8 cellular contexts compared by ENCODE assay signal in the genomic region with DNA sequence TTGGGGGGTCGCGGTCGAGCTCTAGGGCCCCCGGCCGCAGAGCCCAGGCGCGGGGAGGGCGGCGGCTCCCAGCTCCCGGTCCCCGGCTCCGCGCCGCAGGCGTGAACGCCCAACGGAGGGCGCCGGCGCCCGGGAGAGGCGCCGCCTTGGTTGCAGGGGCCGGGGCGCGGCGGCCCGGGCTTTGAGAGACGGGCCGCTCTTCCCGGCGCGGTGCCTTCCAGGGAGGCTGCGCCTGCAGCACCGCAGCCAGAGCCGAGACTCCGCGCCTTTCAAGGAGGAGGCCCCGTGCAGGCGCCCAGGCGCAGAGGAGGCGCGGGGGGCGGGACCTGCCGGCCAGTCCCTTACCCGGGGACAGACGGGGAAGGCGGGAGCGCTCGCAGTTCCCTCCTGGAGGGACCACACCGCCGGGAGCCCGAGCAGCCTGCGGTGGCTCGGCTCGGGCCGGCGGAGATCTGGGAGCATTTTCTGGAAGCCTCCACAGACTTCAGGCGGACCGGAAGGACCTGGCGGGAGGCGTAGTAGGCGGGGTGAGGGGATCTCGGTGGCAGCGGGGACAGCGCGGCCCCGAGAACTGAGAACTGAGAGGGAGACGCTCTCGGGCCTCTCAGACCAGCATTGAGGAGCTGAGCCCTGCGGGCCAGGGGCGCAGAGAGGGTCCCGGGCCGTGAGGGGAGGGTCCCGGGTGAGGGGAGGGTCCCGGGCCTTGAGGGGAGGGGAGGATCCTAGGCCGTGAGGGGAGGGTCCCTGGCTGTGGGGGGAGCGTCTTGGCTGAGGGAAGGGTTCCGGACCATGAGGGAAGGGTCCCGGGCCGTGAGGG. TPM values are rescaled to one million over a fixed set of nuclear protein-coding genes. Genes with fewer than 3 reads are reported as not detected.
DNase-seq lines count a peak whose midpoint lies in the region; ATAC-seq and TF ChIP-seq lines count a peak whose summit lies in the region.

No MANE protein-coding gene starts in this region.

- no peaks in the 10 kb centered on the region for H3K27me3 ChIP-seq in parathyroid adenoma (ENCODE audit: control insufficient read depth, insufficient read depth, low read length)

- no peak for TF ChIP-seq CTCF in HFFc6 (IDR thresholded peaks at IDR 0.05)
- TF ChIP-seq CTCF in parathyroid adenoma (IDR thresholded peaks at IDR 0.05), result no peak

- peak overlapping the region; percentile 47; the same call in 1 of the 2 replicates for H3K4me3 Mint-ChIP-seq in HFFc6
- peak overlapping the region; percentile 60 for H3K4me3 Mint-ChIP-seq in activated T-helper 2 cell treated with anti-CD3 and anti-CD28 coated beads, Interferon-gamma antibody, Interleukin-2, Interleukin-4, amounts not matched to agents 10 μg/mL and 5 μg/mL and 100 μg/mL, durations not matched to agents 14 hours and 24 hours and 36 hours (ENCODE audit: low read depth)

- peak overlapping the region; percentile 37 for H3K4me3 ChIP-seq in parathyroid adenoma (ENCODE audit: low read depth, low read length)

- no peaks in the 10 kb centered on the region for H3K9me3 Mint-ChIP-seq in HFFc6
- no peaks in the 10 kb centered on the region for H3K9me3 Mint-ChIP-seq in activated T-helper 2 cell treated with anti-CD3 and anti-CD28 coated beads, Interferon-gamma antibody, Interleukin-2, Interleukin-4, amounts not matched to agents 10 μg/mL and 5 μg/mL and 100 μg/mL, durations not matched to agents 14 hours and 24 hours and 36 hours

- no peaks in the 10 kb centered on the region for H3K9me3 ChIP-seq in parathyroid adenoma (ENCODE audit: control insufficient read depth, low read length)

- no peak overlapping the region for H3K9ac ChIP-seq in parathyroid adenoma

- no peaks in the 10 kb centered on the region for H3K36me3 ChIP-seq in parathyroid adenoma (ENCODE audit: control insufficient read depth, insufficient read depth, low read length)

- peaks cover 8% of the 10 kb centered on the region for H3K4me1 Mint-ChIP-seq in HFFc6 (ENCODE audit: low read depth)
- H3K4me1 Mint-ChIP-seq in activated T-helper 2 cell treated with anti-CD3 and anti-CD28 coated beads, Interferon-gamma antibody, Interleukin-2, Interleukin-4, amounts not matched to agents 10 μg/mL and 5 μg/mL and 100 μg/mL, durations not matched to agents 14 hours and 24 hours and 36 hours (ENCODE audit: low read depth), result peaks cover 5% of the 10 kb centered on the region

- peak overlapping the region; percentile 87 for H2AFZ ChIP-seq in parathyroid adenoma

- intact Hi-C loops in activated T-helper 2 cell treated with anti-CD3 and anti-CD28 coated beads, Interferon-gamma antibody, Interleukin-2, Interleukin-4, amounts not matched to agents 10 μg/mL and 5 μg/mL and 100 μg/mL, durations not matched to agents 14 hours and 24 hours and 36 hours (cut with micrococcal nuclease), result no loop called here
- intact Hi-C loops in Right ventricle myocardium superior (cut with DNase I), result loop anchor here (10.0 kb wide), 1 partner anchor 91 kb away; no protein-coding TSS in a partner anchor

- peaks cover 22% of the 10 kb centered on the region for H3K27me3 Mint-ChIP-seq in HFFc6 (ENCODE audit: insufficient read depth)
- peaks cover 39% of the 10 kb centered on the region for H3K27me3 Mint-ChIP-seq in activated T-helper 2 cell treated with anti-CD3 and anti-CD28 coated beads, Interferon-gamma antibody, Interleukin-2, Interleukin-4, amounts not matched to agents 10 μg/mL and 5 μg/mL and 100 μg/mL, durations not matched to agents 14 hours and 24 hours and 36 hours (ENCODE audit: low read depth)

- H3K4me2 ChIP-seq in parathyroid adenoma (ENCODE audit: low read length), result peak overlapping the region; percentile 95

- H3K36me3 Mint-ChIP-seq in HFFc6 (ENCODE audit: low read depth), result no peaks in the 10 kb centered on the region
- H3K36me3 Mint-ChIP-seq in activated T-helper 2 cell treated with anti-CD3 and anti-CD28 coated beads, Interferon-gamma antibody, Interleukin-2, Interleukin-4, amounts not matched to agents 10 μg/mL and 5 μg/mL and 100 μg/mL, durations not matched to agents 14 hours and 24 hours and 36 hours (ENCODE audit: low read depth), result no peaks in the 10 kb centered on the region

- no peaks in the 10 kb centered on the region for H3K79me2 ChIP-seq in parathyroid adenoma

- ATAC-seq in Right ventricle myocardium superior (ENCODE audit: poor library complexity), result peak; percentile 73

- H3K27ac ChIP-seq in parathyroid adenoma, result no peak overlapping the region

- no peak overlapping the region for H3K27ac Mint-ChIP-seq in HFFc6
- H3K27ac Mint-ChIP-seq in activated T-helper 2 cell treated with anti-CD3 and anti-CD28 coated beads, Interferon-gamma antibody, Interleukin-2, Interleukin-4, amounts not matched to agents 10 μg/mL and 5 μg/mL and 100 μg/mL, durations not matched to agents 14 hours and 24 hours and 36 hours, result no peak overlapping the region

- DNase-seq in DMS153 treated with DMSO at 0.1 percent for 48 hours (lab: John Stamatoyannopoulos, UW; ENCODE audit: unreplicated experiment) (peak; percentile 48), DMS153 (lab: John Stamatoyannopoulos, UW) (no peak), HFFc6 (no peak), NCI-H1694 (lab: John Stamatoyannopoulos, UW) (peak; percentile 9), Right ventricle myocardium superior (peak; percentile 77), cortex of kidney (lab: John Stamatoyannopoulos, UW) (no peak)
- DNase-seq in activated T-helper 2 cell treated with anti-CD3 and anti-CD28 coated beads, Interferon-gamma antibody, Interleukin-2, Interleukin-4, amounts not matched to agents 10 μg/mL and 5 μg/mL and 100 μg/mL, durations not matched to agents 14 hours and 24 hours and 36 hours (ENCODE audit: low spot score), result no peak

- H3K4me1 ChIP-seq in parathyroid adenoma, result no peaks in the 10 kb centered on the region

RNA-seq across cellular contexts. Expression of a gene that starts 25.5 kb away (rescaled TPM):
- not detected for total RNA-seq in HFFc6 (2021; fragmentation: NEBNext Ultra II Directional; extraction: Animal tissue kit (Norgen Biotek cat#: 25700))
- 0.23 TPM in 1 of 2 replicates, not detected in the other for total RNA-seq in activated T-helper 2 cell treated with anti-CD3 and anti-CD28 coated beads, Interferon-gamma antibody, Interleukin-2, Interleukin-4, amounts not matched to agents 10 μg/mL and 5 μg/mL and 100 μg/mL, durations not matched to agents 14 hours and 24 hours and 36 hours
- 38.1 TPM for total RNA-seq in Right ventricle myocardium superior

Comparison
In these comparisons a context has a peak if more than half of its experiments do, and no peak if none do; other contexts are left out.
1. DNase-seq: peak in DMS153 treated with DMSO at 0.1 percent for 48 hours (single experiment), NCI-H1694 (single experiment) and Right ventricle myocardium superior (single experiment); none in DMS153 (single experiment), HFFc6 (single experiment), activated T-helper 2 cell treated with anti-CD3 and anti-CD28 coated beads, Interferon-gamma antibody, Interleukin-2, Interleukin-4, amounts not matched to agents 10 μg/mL and 5 μg/mL and 100 μg/mL, durations not matched to agents 14 hours and 24 hours and 36 hours (single experiment) and cortex of kidney (single experiment).
2. RNA of a gene that starts 25.5 kb away (total RNA-seq): 38.1 TPM in Right ventricle myocardium superior (single experiment); 0.23 TPM in activated T-helper 2 cell treated with anti-CD3 and anti-CD28 coated beads, Interferon-gamma antibody, Interleukin-2, Interleukin-4, amounts not matched to agents 10 μg/mL and 5 μg/mL and 100 μg/mL, durations not matched to agents 14 hours and 24 hours and 36 hours and not detected in HFFc6; every median in the first group is over 10 times any median in the second.